Comparison of ENCODE assay signal across 1 cellular context in the genomic region with DNA sequence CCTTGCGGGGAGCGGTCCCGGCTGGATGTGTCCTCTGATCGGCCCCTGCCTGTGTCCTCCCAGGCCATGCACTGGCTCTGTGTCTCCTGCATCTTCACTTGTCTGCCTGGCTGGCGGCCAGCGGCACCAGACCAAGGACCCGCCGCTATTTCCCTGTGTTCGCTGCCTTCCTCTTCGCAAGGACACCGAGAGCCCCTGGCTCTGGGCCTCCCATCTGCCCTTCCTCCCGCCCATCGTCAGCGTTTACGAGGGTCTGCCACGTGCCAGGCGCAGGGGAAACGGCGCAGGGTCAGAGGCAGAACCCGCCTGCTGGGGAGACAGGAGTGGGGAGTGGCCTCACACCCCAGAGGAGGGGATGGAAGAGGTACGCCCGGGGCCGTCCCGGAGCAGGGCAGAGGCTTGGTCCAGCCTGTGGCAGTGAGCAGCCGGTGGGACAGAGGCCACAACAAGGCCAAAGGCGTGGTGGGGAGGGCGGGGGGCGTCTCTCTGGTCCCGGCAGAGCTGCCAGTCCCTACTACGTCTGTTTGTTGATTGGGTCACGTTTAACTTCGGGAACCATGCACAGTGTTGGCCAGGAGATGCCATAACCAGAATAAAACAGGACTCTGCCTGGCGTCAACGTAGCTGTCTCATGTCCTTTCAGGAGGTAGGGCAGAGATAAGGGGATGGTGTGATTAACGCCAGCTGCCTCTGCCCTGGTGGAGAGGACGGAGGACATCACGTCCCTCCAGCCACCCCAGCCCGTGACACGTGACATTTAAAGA.
A peak's percentile ranks its signal among the peaks of the same experiment; 100 is the strongest.
TF ChIP-seq lines count a peak whose summit lies in the region.

No MANE protein-coding gene starts in this region.

TF ChIP-seq in HepG2, 621 proteins besides CTCF, POLR2A, EP300 and RAD21:
- peak; percentile 44 for TF ChIP-seq ZNF687 (CRISPR knock-in tag; IDR thresholded peaks at IDR 0.05)
